9 cellular contexts compared by ENCODE assay signal in the genomic region with DNA sequence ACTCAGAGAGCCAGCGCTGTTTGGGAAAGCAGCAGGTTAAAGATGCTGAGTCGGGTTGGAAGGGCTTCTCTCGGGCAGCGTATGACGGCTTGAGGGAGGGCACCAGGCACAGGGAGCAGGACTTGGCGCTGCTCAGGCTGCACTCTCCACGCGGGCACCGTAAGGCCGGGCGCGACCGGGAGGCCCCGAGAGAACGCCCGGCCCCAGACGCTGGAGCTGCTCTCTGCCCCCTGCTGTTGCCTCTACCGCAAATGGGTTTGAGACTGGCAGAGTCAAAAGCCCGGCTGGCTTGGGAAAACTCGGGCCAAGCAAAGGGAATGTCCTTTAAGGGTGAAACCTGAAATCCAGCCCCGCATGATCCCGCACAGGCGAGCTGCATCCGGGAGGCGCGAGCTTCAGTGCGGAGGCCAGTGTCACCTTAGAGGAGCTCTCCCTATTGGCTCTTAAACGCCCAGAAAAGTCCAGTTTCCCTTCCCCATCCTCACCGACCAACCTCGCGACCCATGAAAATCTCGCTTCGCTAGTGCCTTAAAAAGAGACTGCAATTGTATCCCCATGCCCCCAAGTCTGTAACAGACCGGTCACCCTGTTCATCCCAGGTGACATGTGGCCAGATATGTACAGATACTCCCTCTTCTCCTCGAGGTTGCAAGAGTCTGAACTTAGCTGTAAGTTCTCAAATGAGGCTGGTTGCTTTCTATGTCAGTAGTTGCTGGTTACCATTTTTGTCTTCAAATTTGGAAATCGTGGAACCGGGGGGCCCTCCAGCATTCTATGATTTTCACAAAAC. TPM values are rescaled to one million over a fixed set of nuclear protein-coding genes. Genes with fewer than 3 reads are reported as not detected.
DNase-seq lines count a peak whose midpoint lies in the region; ATAC-seq, FAIRE-seq and TF ChIP-seq lines count a peak whose summit lies in the region.
"Had no signal": no experiment of that assay in that cellular context is flagged by ENCODE, and none has a peak within 500 bp of the region (broad histone marks: within the 10 kb centered on the region; RNA-seq: fewer than 3 reads in every experiment).

No MANE protein-coding gene starts in this region.

- peaks cover 33% of the 10 kb centered on the region for H3K36me3 Mint-ChIP-seq in osteocyte (ENCODE audit: unreplicated experiment)

- H3K9me3 ChIP-seq in Peyer's patch = no peaks in the 10 kb centered on the region
- H3K9me3 ChIP-seq in HAP-1 = no peaks in the 10 kb centered on the region

- no peak for ATAC-seq in HG02852 (IDR thresholded peaks at IDR 0.05; ENCODE audit: unreplicated experiment)
- no peak for ATAC-seq in HG03196 (IDR thresholded peaks at IDR 0.05; ENCODE audit: unreplicated experiment)

- H3K27me3 Mint-ChIP-seq in osteocyte (ENCODE audit: unreplicated experiment) = no peaks in the 10 kb centered on the region

- peak overlapping the region; percentile 20 to 55 (median 31) for H3K27ac ChIP-seq in Peyer's patch

- H3K27ac Mint-ChIP-seq in osteocyte (ENCODE audit: unreplicated experiment) = peak overlapping the region; percentile 94
- H3K27ac Mint-ChIP-seq: natural killer cell treated with Interleukin-12 subunit alpha and Interleukin-12 subunit beta and Interleukin-15 and Interleukin-18, amount 100 ng/mL, for 72 hours had no signal

- H3K4me3 ChIP-seq in Peyer's patch (peak overlapping the region; percentile 22 to 50 (median 41)), fibroblast of villous mesenchyme (ENCODE audit: low read depth, low read length) (peak overlapping the region; percentile 81), HAP-1 (no peak overlapping the region)

- no peak for TF ChIP-seq POLR2A in Peyer's patch (IDR thresholded peaks at IDR 0.05)

- H3K9me3 Mint-ChIP-seq in osteocyte (ENCODE audit: unreplicated experiment) = no peaks in the 10 kb centered on the region
- H3K9me3 Mint-ChIP-seq: natural killer cell treated with Interleukin-12 subunit alpha and Interleukin-12 subunit beta and Interleukin-15 and Interleukin-18, amount 100 ng/mL, for 72 hours had no signal

- H3K27me3 ChIP-seq in Peyer's patch (peaks cover 0 to 34% of the 10 kb centered on the region in 2 donors), HAP-1 (ENCODE audit: low read depth) (no peaks in the 10 kb centered on the region)

- peaks cover 0 to 25% (median 0%) of the 10 kb centered on the region in 4 donors for H3K4me1 ChIP-seq in Peyer's patch
- peaks cover 13% of the 10 kb centered on the region for H3K4me1 ChIP-seq in HAP-1

- no peak for FAIRE-seq in HTR-8/SVneo (lab: Jason Lieb, UNC)

- DNase-seq in GM03348 (ENCODE audit: low spot score) (peak; percentile 71), Peyer's patch (peak in 1 of 3 donors; percentile 44), fibroblast of villous mesenchyme (ENCODE audit: low read depth) (peak; percentile 68), osteocyte (ENCODE audit: extremely low spot score, unreplicated experiment) (no peak), HAP-1 (ENCODE audit: low spot score in 2 of 2) (no peak), HTR-8/SVneo (ENCODE audit: insufficient read length, low spot score) (no peak)

- H3K4me1 Mint-ChIP-seq in osteocyte (ENCODE audit: unreplicated experiment) = peaks cover 55% of the 10 kb centered on the region

- in situ Hi-C loops in HAP-1 (cut with MboI; ENCODE audit: low sequenced_read_pairs) = no loop called here

- H3K36me3 ChIP-seq in Peyer's patch (no peaks in the 10 kb centered on the region), HAP-1 (replicated peaks) (no peaks in the 10 kb centered on the region)

- H3K4me3 Mint-ChIP-seq in osteocyte (ENCODE audit: unreplicated experiment) = peak overlapping the region; percentile 90
- H3K4me3 Mint-ChIP-seq: natural killer cell treated with Interleukin-12 subunit alpha and Interleukin-12 subunit beta and Interleukin-15 and Interleukin-18, amount 100 ng/mL, for 72 hours had no signal

- no peak for TF ChIP-seq CTCF in Peyer's patch (IDR thresholded peaks at IDR 0.05)
- peak; percentile 23 for TF ChIP-seq CTCF in fibroblast of villous mesenchyme (IDR thresholded peaks at IDR 0.05; ENCODE audit: insufficient read depth, low read depth, low read length)
- peak; percentile 31 for TF ChIP-seq CTCF in osteocyte (IDR thresholded peaks at IDR 0.05)

RNA-seq across cellular contexts. Expression of a gene that starts 1.1 kb away (rescaled TPM):
- 10 to 100 TPM in 1 of 4 donors, 1 to 10 TPM in 3; 1.0 to 30.5 (median 2.2) TPM for total RNA-seq in Peyer's patch
- total RNA-seq in fibroblast of villous mesenchyme = 174 and 203 TPM in 2 replicates
- 358 and 376 TPM in 2 replicates for total RNA-seq in osteocyte
- total RNA-seq: natural killer cell treated with Interleukin-12 subunit alpha and Interleukin-12 subunit beta and Interleukin-15 and Interleukin-18, amount 100 ng/mL, for 72 hours had no signal

Comparison
In these comparisons a context has a peak if more than half of its experiments do, and no peak if none do; other contexts are left out.
1. DNase-seq: peak in GM03348 (single experiment) and fibroblast of villous mesenchyme (single experiment); none in osteocyte (single experiment), HAP-1 (0 of 2) and HTR-8/SVneo (single experiment).
2. CTCF ChIP-seq: peak in fibroblast of villous mesenchyme (single experiment) and osteocyte (single experiment); none in Peyer's patch (0 of 6).